Comparison of ENCODE assay signal across 17 cellular contexts in genomic region chr15:70421197-70421482, GRCh38.
DNase-seq lines count a peak whose midpoint lies in the region; ATAC-seq and TF ChIP-seq lines count a peak whose summit lies in the region.
"Had no signal": no experiment of that assay in that cellular context is flagged by ENCODE, and none has a peak within 500 bp of the region (broad histone marks: within the 10 kb centered on the region; RNA-seq: fewer than 3 reads in every experiment).

No MANE protein-coding gene starts in this region.

- no peaks in the 10 kb centered on the region for H3K36me3 ChIP-seq in left lung
- H3K36me3 ChIP-seq: tibial artery had no signal

- H3K27ac ChIP-seq in left lung (no peak overlapping the region), dorsolateral prefrontal cortex (no peak overlapping the region)
- H3K27ac ChIP-seq: C4-2B, tibial artery had no signal

- TF ChIP-seq CTCF in left lung (IDR thresholded peaks at IDR 0.05): no peak
- TF ChIP-seq CTCF in dorsolateral prefrontal cortex (IDR thresholded peaks at IDR 0.05 in 54 of 56, conservative IDR thresholded peaks at IDR 0.05 in 2 of 56; ENCODE audit: low read depth in 1 of 56, partially characterized antibody in 56 of 56): no peak

- no peaks in the 10 kb centered on the region for H3K9me3 ChIP-seq in left lung

- H3K4me3 ChIP-seq in left lung: no peak overlapping the region
- H3K4me3 ChIP-seq in dorsolateral prefrontal cortex: no peak overlapping the region
- H3K4me3 ChIP-seq: tibial artery had no signal

- ATAC-seq in left lung (peak; percentile 72), HG02610 (IDR thresholded peaks at IDR 0.05; ENCODE audit: unreplicated experiment) (no peak)

- intact Hi-C loops in left lung (cut with DNase I): no loop called here
- intact Hi-C loops in dorsolateral prefrontal cortex (cut with DNase I): no loop called here

- H3K27me3 ChIP-seq in left lung: peaks cover 0 to 6% of the 10 kb centered on the region in 2 donors
- peaks cover 0 to 85% (median 10%) of the 10 kb centered on the region in 45 donors for H3K27me3 ChIP-seq in dorsolateral prefrontal cortex

- H3K4me1 ChIP-seq in left lung: peaks cover 0 to 4% of the 10 kb centered on the region in 2 donors
- H3K4me1 ChIP-seq: tibial artery had no signal

- DNase-seq in D341Med (ENCODE audit: low spot score): peak; percentile 64
- DNase-seq in NCI-H128 (lab: John Stamatoyannopoulos, UW; ENCODE audit: unreplicated experiment): peak; percentile 8
- DNase-seq in NCI-H510A (lab: John Stamatoyannopoulos, UW): peak; percentile 45
- no peak for DNase-seq in left lung
- DNase-seq in SW 1271 (lab: John Stamatoyannopoulos, UW): no peak
- no peak for DNase-seq in cerebellar cortex (ENCODE audit: low spot score)
- DNase-seq in dorsolateral prefrontal cortex: no peak
- DNase-seq: ACHN; activated CD4-positive, alpha-beta memory T cell treated with anti-CD3 and anti-CD28 coated beads for 36 hours; activated naive CD4-positive, alpha-beta T cell treated with anti-CD3 and anti-CD28 coated beads, Interleukin-2, amount 50 U/mL, for 16 hours; activated T-cell treated with anti-CD3 and anti-CD28 coated beads, Interleukin-2, amount 50 U/mL, for 1 hour; mesenchymal stem cell; NCI-H1930; SHP77 treated with DMSO at 0.1 percent for 48 hours; tibial artery had no signal

Comparison
In these comparisons a context has a peak if more than half of its experiments do, and no peak if none do; other contexts are left out.
1. DNase-seq: peak in D341Med (single experiment), NCI-H128 (single experiment) and NCI-H510A (single experiment); none in left lung (0 of 2), SW 1271 (0 of 2), cerebellar cortex (single experiment) and dorsolateral prefrontal cortex (0 of 10).